In genomic region chr1:41408691-41409090, GRCh38 we compare ENCODE assay signal across 21 cellular contexts. TPM values are rescaled to one million over a fixed set of nuclear protein-coding genes. Genes with fewer than 3 reads are reported as not detected.
"Had no signal": no experiment of that assay in that cellular context is flagged by ENCODE, and none has a peak within 500 bp of the region (broad histone marks: within the 10 kb centered on the region; RNA-seq: fewer than 3 reads in every experiment).

No MANE protein-coding gene starts in this region.

- H3K36me3 ChIP-seq: SJSA1 had no signal

- H3K9me3 ChIP-seq: SJSA1 had no signal

- H3K27ac ChIP-seq: SJSA1, SK-N-MC had no signal

- H3K4me1 ChIP-seq: SJSA1 had no signal

- ATAC-seq: HepG2 had no signal

- DNase-seq: IMR-90, Karpas-422, KG1, MM.1S, NCI-H1092 treated with DMSO at 0.1 percent for 48 hours, NCI-H1436, NCI-H187, NCI-H2081, NCI-H2107, NCI-H226, NCI-H446, NCI-H510A, NCI-H524 treated with DMSO at 0.1 percent for 48 hours, NCI-H69, NCI-H774, Right ventricle myocardium superior, RPMI8226, SIG-M5 had no signal

- H3K4me3 ChIP-seq: SJSA1, SK-N-MC had no signal

RNA-seq across cellular contexts. Expression of gene FOXO6, which starts 47.5 kb away (rescaled TPM):
- total RNA-seq: IMR-90 had no signal
- polyA plus RNA-seq: HepG2, IMR-90 had no signal
